In genomic region chr11:133386852-133387251, GRCh38 we compare ENCODE assay signal across 16 cellular contexts.
DNase-seq lines count a peak whose midpoint lies in the region; ATAC-seq, FAIRE-seq and TF ChIP-seq lines count a peak whose summit lies in the region.
"Had no signal": no experiment of that assay in that cellular context is flagged by ENCODE, and none has a peak within 500 bp of the region (broad histone marks: within the 10 kb centered on the region; RNA-seq: fewer than 3 reads in every experiment).

No MANE protein-coding gene starts in this region.

- DNase-seq in heart left ventricle (no peak), Right ventricle myocardium superior (no peak), GM12892 (ENCODE audit: insufficient read length) (no peak), WTC11 (ENCODE audit: low spot score) (no peak), uterus (no peak), frontal cortex (ENCODE audit: low spot score in 2 of 2) (no peak)
- DNase-seq: CD4-positive, alpha-beta memory T cell; DMS79 had no signal

- no peak overlapping the region for H3K4me3 Mint-ChIP-seq in WTC11
- H3K4me3 Mint-ChIP-seq: B cell; CD4-positive, alpha-beta memory T cell had no signal

- TF ChIP-seq CTCF in heart left ventricle (IDR thresholded peaks at IDR 0.05) (no peak), WTC11 (IDR thresholded peaks at IDR 0.05) (no peak), uterus (IDR thresholded peaks at IDR 0.05) (no peak)

- H3K27me3 ChIP-seq in heart left ventricle (peaks cover 0 to 4% (median 0%) of the 10 kb centered on the region in 9 donors), iPS-15b (ENCODE audit: control insufficient read depth, insufficient read depth, low read length) (no peaks in the 10 kb centered on the region), uterus (no peaks in the 10 kb centered on the region)

- peak in 3 of 4 donors; percentile 16 to 36 (median 29) for ATAC-seq in heart left ventricle
- no peak for ATAC-seq in Right ventricle myocardium superior (ENCODE audit: poor library complexity)
- ATAC-seq in WTC11: no peak
- ATAC-seq: HCT116, HepG2 had no signal

- intact Hi-C loops in heart left ventricle (cut with DNase I) (no loop called here), Right ventricle myocardium superior (cut with DNase I) (no loop called here), uterus (cut with DNase I; ENCODE audit: low total_unique reads) (no loop called here)

- CTCF ChIA-PET in WTC11 (lab: Charles Lee): interaction anchor here (1.5 kb wide), 1 partner anchor 448 kb away, joined by 3 read pairs; no protein-coding TSS in a partner anchor

- no peak for TF ChIP-seq POLR2A in heart left ventricle (IDR thresholded peaks at IDR 0.05)
- TF ChIP-seq POLR2A in GM12892 (IDR thresholded peaks at IDR 0.05; ENCODE audit: low read depth, low read length): no peak
- TF ChIP-seq POLR2A in uterus (IDR thresholded peaks at IDR 0.05): no peak

- peak overlapping the region; percentile 17 for H3K9ac ChIP-seq in iPS-15b (ENCODE audit: low read depth, low read length)

- POLR2A ChIA-PET in WTC11 (lab: Charles Lee): no interaction called here

- H3K9me3 ChIP-seq in heart left ventricle: no peaks in the 10 kb centered on the region
- H3K9me3 ChIP-seq in iPS-15b (ENCODE audit: control insufficient read depth, insufficient read depth, low read length): no peaks in the 10 kb centered on the region
- H3K9me3 ChIP-seq in uterus: no peaks in the 10 kb centered on the region

- H3K27ac ChIP-seq in heart left ventricle (peak overlapping the region in 2 of 12 donors; percentile 17 to 26), uterus (no peak overlapping the region)
- H3K27ac ChIP-seq: C4-2B had no signal

- peaks cover 12% of the 10 kb centered on the region for H3K4me1 Mint-ChIP-seq in WTC11
- H3K4me1 Mint-ChIP-seq: B cell; CD4-positive, alpha-beta memory T cell had no signal

- H3K36me3 ChIP-seq in heart left ventricle: no peaks in the 10 kb centered on the region
- no peaks in the 10 kb centered on the region for H3K36me3 ChIP-seq in iPS-15b (ENCODE audit: control insufficient read depth, insufficient read depth, low read length)
- no peaks in the 10 kb centered on the region for H3K36me3 ChIP-seq in uterus

- peaks cover 0 to 22% (median 2%) of the 10 kb centered on the region in 12 donors for H3K4me1 ChIP-seq in heart left ventricle
- peaks cover 3% of the 10 kb centered on the region for H3K4me1 ChIP-seq in iPS-15b (ENCODE audit: control insufficient read depth, insufficient read depth, low read length)
- H3K4me1 ChIP-seq in uterus: no peaks in the 10 kb centered on the region

- WGBS in heart left ventricle, 4 donors: 17 to 39% (median 38%) methylated on average over 2 to 4 of the region's 4 CpGs

- H3K27me3 Mint-ChIP-seq in WTC11 (ENCODE audit: low read depth): no peaks in the 10 kb centered on the region
- H3K27me3 Mint-ChIP-seq: B cell; CD4-positive, alpha-beta memory T cell had no signal

- FAIRE-seq in GM12892 (lab: Jason Lieb, UNC) (peak; percentile 9), frontal cortex (lab: Jason Lieb, UNC) (no peak)
- FAIRE-seq: A204.1, GM12891, HepG2, HTR-8/SVneo had no signal

- H3K27ac Mint-ChIP-seq in WTC11: 0 out of 2 replicates have a peak overlapping the region, but pooled peaks have one; percentile 11
- H3K27ac Mint-ChIP-seq: B cell; CD4-positive, alpha-beta memory T cell had no signal

- H3K4me3 ChIP-seq in heart left ventricle: no peak overlapping the region
- H3K4me3 ChIP-seq in iPS-15b (ENCODE audit: low read depth, low read length): no peak overlapping the region
- H3K4me3 ChIP-seq in uterus: no peak overlapping the region

- H3K9me3 Mint-ChIP-seq in WTC11: no peaks in the 10 kb centered on the region

- no peaks in the 10 kb centered on the region for H3K36me3 Mint-ChIP-seq in WTC11
- H3K36me3 Mint-ChIP-seq: CD4-positive, alpha-beta memory T cell had no signal

TF ChIP-seq in WTC11, 78 proteins besides CTCF, POLR2A, EP300 and RAD21:
- no peak for TF ChIP-seq USF2 (CRISPR knock-in tag; IDR thresholded peaks at IDR 0.05)
- no peak for TF ChIP-seq E2F1 (CRISPR knock-in tag; IDR thresholded peaks at IDR 0.05)
- TF ChIP-seq ZMAT4 (CRISPR knock-in tag; IDR thresholded peaks at IDR 0.05): no peak
- no peak for TF ChIP-seq ZSCAN18 (CRISPR knock-in tag; IDR thresholded peaks at IDR 0.05)
- no peak for TF ChIP-seq ZNF423 (CRISPR knock-in tag; IDR thresholded peaks at IDR 0.05)
- no peak for TF ChIP-seq CBFB (CRISPR knock-in tag; IDR thresholded peaks at IDR 0.05; ENCODE audit: low read depth)
- TF ChIP-seq ZNF138 (CRISPR knock-in tag; conservative IDR thresholded peaks at IDR 0.05): no peak
TF ChIP-seq in WTC11: peak in this region for 0.

Comparison
In these comparisons a context has a peak if more than half of its experiments do, and no peak if none do; other contexts are left out.
1. ATAC-seq: peak in heart left ventricle (3 of 4); none in Right ventricle myocardium superior (single experiment) and WTC11 (single experiment).